1 cellular context compared by ENCODE assay signal in the genomic region with DNA sequence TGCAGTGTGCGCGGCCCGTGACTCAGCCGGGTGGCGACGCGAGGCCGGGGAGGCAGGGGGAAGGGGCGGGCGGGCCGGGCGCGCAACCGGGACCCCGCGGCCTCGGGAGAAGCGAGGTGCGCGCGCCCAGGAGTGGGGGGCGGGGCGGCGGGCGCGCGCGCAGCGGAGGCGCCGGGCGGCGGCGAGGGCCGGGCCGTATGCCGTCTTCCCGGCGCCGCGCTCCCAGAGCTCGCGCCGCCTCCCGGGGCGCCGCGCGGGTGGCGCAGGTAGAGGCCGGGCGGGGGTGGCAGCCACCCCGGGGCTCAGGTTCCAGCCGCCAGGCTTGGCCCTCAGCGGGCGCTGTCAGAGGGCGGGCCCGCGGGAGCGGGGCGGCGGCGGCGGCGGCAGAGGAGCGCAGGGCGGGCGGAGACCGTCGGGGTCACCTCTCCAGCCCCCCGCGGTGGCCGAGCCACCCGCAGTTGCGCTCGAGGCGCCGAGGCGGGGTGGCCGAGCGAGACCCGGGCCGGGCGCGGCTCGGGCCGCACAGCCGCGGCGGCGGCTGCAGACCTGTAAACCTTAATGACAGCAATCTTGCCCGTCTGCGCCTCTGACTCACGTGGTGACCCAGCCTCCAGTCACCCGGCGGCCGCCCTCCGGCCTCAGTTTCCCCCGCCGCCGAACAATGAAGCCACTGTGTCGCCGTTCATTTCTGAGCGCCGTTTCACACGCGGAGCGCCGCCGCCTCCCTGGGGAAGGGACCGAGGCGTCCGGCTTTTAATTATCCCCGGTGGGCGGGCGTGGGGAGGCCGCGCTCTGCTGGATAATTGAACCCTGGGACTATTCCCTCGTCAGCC.
TF ChIP-seq lines count a peak whose summit lies in the region.

No MANE protein-coding gene starts in this region.

TF ChIP-seq in H1, 55 proteins besides CTCF, POLR2A, EP300 and RAD21:
- TF ChIP-seq GABPA (IDR thresholded peaks at IDR 0.05; ENCODE audit: borderline replicate concordance, insufficient read depth, low read length) (0 out of 2 replicates have a peak, but pooled peaks have one; percentile 13), TCF12 (IDR thresholded peaks at IDR 0.05; ENCODE audit: low read depth, low read length) (no peak), CREB1 (IDR thresholded peaks at IDR 0.05) (peak; percentile 87), CHD2 (IDR thresholded peaks at IDR 0.05; ENCODE audit: low read length) (no peak), HDAC2 (IDR thresholded peaks at IDR 0.05; ENCODE audit: borderline replicate concordance in 1 of 2, low read depth in 2 of 2, low read length in 2 of 2) (peak in 1 of 2 experiments; percentile 34; a peak in 1 of 4 replicates), PHF8 (conservative IDR thresholded peaks at IDR 0.05; ENCODE audit: low read depth, low read length) (peak; percentile 17; the same call in 1 of the 2 replicates), RBBP5 (IDR thresholded peaks at IDR 0.05; ENCODE audit: borderline replicate concordance, low read depth, low read length) (peak; percentile 3; the same call in 1 of the 2 replicates), EGR1 (IDR thresholded peaks at IDR 0.05; ENCODE audit: borderline replicate concordance, low read depth, low read length) (no peak), JUND (IDR thresholded peaks at IDR 0.05; ENCODE audit: low read length) (no peak)
- TF ChIP-seq, protein P1, sequence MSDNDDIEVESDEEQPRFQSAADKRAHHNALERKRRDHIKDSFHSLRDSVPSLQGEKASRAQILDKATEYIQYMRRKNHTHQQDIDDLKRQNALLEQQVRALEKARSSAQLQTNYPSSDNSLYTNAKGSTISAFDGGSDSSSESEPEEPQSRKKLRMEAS (IDR thresholded peaks at IDR 0.05) = peak; percentile 39; the same call in 1 of the 2 replicates
